In genomic region chr12:124172646-124173045, GRCh38 we compare ENCODE assay signal across 23 cellular contexts.
DNase-seq lines count a peak whose midpoint lies in the region; ATAC-seq, FAIRE-seq and TF ChIP-seq lines count a peak whose summit lies in the region.
"Had no signal": no experiment of that assay in that cellular context is flagged by ENCODE, and none has a peak within 500 bp of the region (broad histone marks: within the 10 kb centered on the region; RNA-seq: fewer than 3 reads in every experiment).

No MANE protein-coding gene starts in this region.

- H3K27ac ChIP-seq in H1 (ENCODE audit: low read depth, low read length) (no peak overlapping the region), tibial artery (no peak overlapping the region)
- H3K27ac ChIP-seq: PC-9 had no signal

- 96% methylated on average over 6 of the region's 6 CpGs; no CpG with 5 or more reads in 1 of the 2 experiments for WGBS in H1 (ENCODE audit: extremely low coverage in 1 of 2, insufficient coverage in 1 of 2, insufficient read length in 1 of 2, insufficient replicate concordance in 2 of 2, low coverage in 1 of 2, low lambda C conversion rate in 2 of 2, missing lambda C conversion rate in 1 of 2), 2 experiments

- H4K91ac ChIP-seq in H1 (replicated peaks; ENCODE audit: insufficient read length, low read length): no peak overlapping the region

- H3K9ac ChIP-seq in H1 (replicated peaks in 1 of 4; ENCODE audit: extremely low read depth in 1 of 4, low read depth in 3 of 4, low read length in 3 of 4): no peak overlapping the region
- H3K9ac ChIP-seq: SK-N-SH had no signal

- no peak for TF ChIP-seq POLR2A in H1 (IDR thresholded peaks at IDR 0.05; ENCODE audit: control extremely low read depth in 1 of 2, low read depth in 2 of 2, low read length in 2 of 2)

- H3K36me3 ChIP-seq in H1 (ENCODE audit: control insufficient read depth in 2 of 4, insufficient read depth in 4 of 4, low read length in 3 of 4): no peaks in the 10 kb centered on the region
- H3K36me3 ChIP-seq in tibial artery: no peaks in the 10 kb centered on the region

- no peak for TF ChIP-seq RAD21 in H1 (IDR thresholded peaks at IDR 0.05 in 1 of 2, conservative IDR thresholded peaks at IDR 0.05 in 1 of 2; ENCODE audit: low read depth in 2 of 2, low read length in 2 of 2)

- intact Hi-C loops in tibial artery (cut with DNase I; ENCODE audit: low total_unique reads): no loop called here

- no peak overlapping the region for H3K18ac ChIP-seq in H1 (ENCODE audit: extremely low read depth, low read length)

- ATAC-seq in HG03280 (IDR thresholded peaks at IDR 0.05; ENCODE audit: unreplicated experiment) (no peak), GM18498 (IDR thresholded peaks at IDR 0.05; ENCODE audit: unreplicated experiment) (no peak)

- CTCF ChIA-PET in H1 (lab: Charles Lee; ENCODE audit: partially characterized antibody): interaction anchor here (0.6 kb wide), 1 partner anchor 1725 kb away, joined by 3 read pairs; no protein-coding TSS in a partner anchor

- H3K4me3 ChIP-seq in H1 (ENCODE audit: extremely low read depth in 1 of 4, insufficient read depth in 2 of 4, low read depth in 3 of 4, low read length in 4 of 4): no peak overlapping the region
- no peak overlapping the region for H3K4me3 ChIP-seq in tibial artery
- H3K4me3 ChIP-seq: PC-9 had no signal

- peak; percentile 43 for DNase-seq in GM04503 (ENCODE audit: low read depth)
- peak; percentile 97 for DNase-seq in RPMI7951 (ENCODE audit: low read depth)
- DNase-seq in H1 (ENCODE audit: low read depth in 1 of 2, low spot score in 2 of 2): no peak
- no peak for DNase-seq in NCI-H510A (lab: John Stamatoyannopoulos, UW)
- no peak for DNase-seq in tibial artery
- DNase-seq: activated CD4-positive, alpha-beta T cell treated with anti-CD3 and anti-CD28 coated beads, Interleukin-2, amount 10 ng/mL, durations not matched to agents 24 days and 14 days; activated CD8-positive, alpha-beta memory T cell treated with anti-CD3 and anti-CD28 coated beads, Interleukin-2, amount 50 U/mL, for 4 hours; activated gamma-delta T cell treated with Interleukin-2 at 50 U/mL for 16 hours; CD4-positive, CD25-positive, alpha-beta regulatory T cell; cortex of kidney; H9; midbrain; NCI-H1436 treated with DMSO at 0.1 percent for 48 hours; NCI-H2171 treated with DMSO at 0.1 percent for 48 hours; NCI-H82; nephron progenitor cell; PC-9; SK-N-SH; T-helper 9 cell had no signal

- no peak overlapping the region for H3K14ac ChIP-seq in H1 (ENCODE audit: insufficient read length)

- peaks cover 0 to 2% of the 10 kb centered on the region in 2 experiments; a peak in 1 of 4 replicates for H3K9me3 ChIP-seq in H1 (ENCODE audit: insufficient read depth in 2 of 2, low read depth in 1 of 2, low read length in 1 of 2)
- H3K9me3 ChIP-seq in tibial artery: no peaks in the 10 kb centered on the region
- H3K9me3 ChIP-seq: SK-N-SH had no signal

- no peak overlapping the region for H2BK15ac ChIP-seq in H1 (ENCODE audit: low read length)

- POLR2A ChIA-PET in H1 (lab: Charles Lee; ENCODE audit: partially characterized antibody): no interaction called here

- H3K23ac ChIP-seq in H1 (ENCODE audit: insufficient read length): no peak overlapping the region

- no peaks in the 10 kb centered on the region for H4K20me1 ChIP-seq in H1 (replicated peaks in 1 of 2; ENCODE audit: control insufficient read depth in 1 of 2, insufficient read depth in 2 of 2, low read length in 2 of 2)

- H2BK12ac ChIP-seq in H1 (ENCODE audit: low read depth, low read length): peak overlapping the region; percentile 27; the same call in 1 of the 2 replicates

- no peak overlapping the region for H2BK5ac ChIP-seq in H1 (ENCODE audit: low read depth, low read length)

- no peak for FAIRE-seq in H1 (lab: Jason Lieb, UNC)
- FAIRE-seq: endothelial cell of umbilical vein, frontal cortex had no signal

- TF ChIP-seq CTCF in H1 (IDR thresholded peaks at IDR 0.05; ENCODE audit: control extremely low read depth in 1 of 3, insufficient read depth in 1 of 3, low read depth in 1 of 3, low read length in 3 of 3) (no peak), tibial artery (IDR thresholded peaks at IDR 0.05) (no peak)

- H3K23me2 ChIP-seq in H1 (ENCODE audit: low read depth, low read length): no peaks in the 10 kb centered on the region

- no peaks in the 10 kb centered on the region for H3K79me2 ChIP-seq in H1 (ENCODE audit: control insufficient read depth in 1 of 2, insufficient read depth in 2 of 2, low read length in 2 of 2)

- no peak overlapping the region for H2AFZ ChIP-seq in H1 (ENCODE audit: low read length)
- H2AFZ ChIP-seq: PC-9 had no signal

- no peaks in the 10 kb centered on the region for H3K79me1 ChIP-seq in H1 (ENCODE audit: low read depth, low read length)

- H3K4me2 ChIP-seq in H1 (ENCODE audit: insufficient read depth in 1 of 2, low read depth in 2 of 2, low read length in 2 of 2): no peak overlapping the region
- H3K4me2 ChIP-seq: PC-9, SK-N-SH had no signal

- H3K56ac ChIP-seq in H1 (replicated peaks; ENCODE audit: insufficient read length, low read depth, low read length): no peak overlapping the region

- H2BK20ac ChIP-seq in H1 (ENCODE audit: low read length): no peak overlapping the region

- H2BK120ac ChIP-seq in H1 (replicated peaks; ENCODE audit: low read depth, low read length): no peak overlapping the region

- TF ChIP-seq EP300 in H1 (IDR thresholded peaks at IDR 0.05; ENCODE audit: borderline replicate concordance in 1 of 2, low read depth in 2 of 2, low read length in 2 of 2): no peak

- no peak overlapping the region for H3K4ac ChIP-seq in H1 (replicated peaks; ENCODE audit: insufficient read length, low read depth, low read length)

- H2AK5ac ChIP-seq in H1 (ENCODE audit: low read depth, low read length): no peak overlapping the region

- H4K8ac ChIP-seq in H1 (ENCODE audit: extremely low read depth, insufficient read depth, low read length): no peak overlapping the region

- H3K27me3 ChIP-seq in H1 (replicated peaks in 1 of 4; ENCODE audit: control insufficient read depth in 3 of 4, extremely low read depth in 1 of 4, insufficient read depth in 3 of 4, low read length in 3 of 4) (no peaks in the 10 kb centered on the region), tibial artery (peaks cover 0 to 4% of the 10 kb centered on the region in 2 donors)

- peaks cover 0 to 5% (median 3%) of the 10 kb centered on the region in 4 experiments; a peak in 5 of 7 replicates for H3K4me1 ChIP-seq in H1 (replicated peaks in 1 of 4; ENCODE audit: control insufficient read depth in 3 of 4, insufficient read depth in 4 of 4, low read length in 3 of 4)
- no peaks in the 10 kb centered on the region for H3K4me1 ChIP-seq in tibial artery

- H4K5ac ChIP-seq in H1 (ENCODE audit: insufficient read length, low read depth, low read length): no peak overlapping the region

TF ChIP-seq in H1, 55 proteins besides CTCF, POLR2A, EP300 and RAD21:
- TF ChIP-seq POU5F1 (IDR thresholded peaks at IDR 0.05; ENCODE audit: low read depth, low read length) (no peak), ASH2L (IDR thresholded peaks at IDR 0.05; ENCODE audit: low read length) (no peak), SUZ12 (IDR thresholded peaks at IDR 0.05; ENCODE audit: low read length) (no peak), BACH1 (IDR thresholded peaks at IDR 0.05; ENCODE audit: low read length) (no peak), SAP30 (IDR thresholded peaks at IDR 0.05; ENCODE audit: insufficient read depth, insufficient replicate concordance, low read length) (no peak), ZNF274 (IDR thresholded peaks at IDR 0.05; ENCODE audit: borderline replicate concordance, extremely low read depth, low read length) (no peak), KDM1A (IDR thresholded peaks at IDR 0.05; ENCODE audit: borderline replicate concordance, low read length) (no peak), CREB1 (IDR thresholded peaks at IDR 0.05) (no peak), BRCA1 (IDR thresholded peaks at IDR 0.05; ENCODE audit: low read depth, low read length) (no peak), KDM4A (IDR thresholded peaks at IDR 0.05; ENCODE audit: low read depth, low read length, severe bottlenecking) (no peak), GABPA (IDR thresholded peaks at IDR 0.05; ENCODE audit: borderline replicate concordance, insufficient read depth, low read length) (no peak)

Comparison
In these comparisons a context has a peak if more than half of its experiments do, and no peak if none do; other contexts are left out.
1. DNase-seq: peak in GM04503 (single experiment) and RPMI7951 (single experiment); none in H1 (0 of 2), NCI-H510A (single experiment) and tibial artery (0 of 2).